ENCODE assay signal across 10 cellular contexts in the genomic region with DNA sequence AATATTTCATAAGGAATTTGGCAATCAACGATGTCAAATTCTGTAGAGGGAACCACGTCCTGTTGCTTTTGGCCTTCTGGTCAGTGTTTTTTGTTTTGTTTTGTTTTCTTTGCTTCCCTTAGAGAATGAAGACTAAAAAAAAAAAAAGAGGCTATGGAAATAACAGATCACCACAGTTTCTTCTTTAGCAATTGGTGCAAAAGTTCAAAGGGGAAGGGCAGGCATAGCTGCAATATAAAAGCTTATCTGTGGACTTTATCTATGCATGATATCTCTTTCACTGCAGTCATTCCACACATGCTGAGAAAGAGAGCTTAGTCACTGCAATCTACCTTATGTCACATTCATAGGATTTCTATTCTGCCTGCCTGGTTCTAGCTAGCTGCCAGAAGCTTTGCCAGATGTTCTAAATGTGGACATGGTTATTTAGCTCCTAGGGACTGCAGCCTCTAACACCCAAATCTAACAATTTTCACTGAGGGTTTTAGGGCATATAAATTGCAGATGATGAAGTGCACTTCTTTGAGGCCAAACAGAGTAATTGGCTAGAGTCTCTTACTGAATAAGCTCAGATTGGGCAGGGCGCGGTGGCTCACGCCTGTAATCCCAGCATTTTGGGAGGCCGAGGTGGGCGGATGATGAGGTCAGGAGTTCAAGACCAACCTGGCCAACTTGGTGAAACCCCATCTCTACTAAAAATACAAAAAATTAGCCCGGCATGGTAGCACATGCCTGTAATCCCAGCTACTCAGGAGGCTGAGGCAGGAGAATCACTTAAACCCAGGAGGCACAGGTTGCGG.
DNase-seq lines count a peak whose midpoint lies in the region; ATAC-seq lines count a peak whose summit lies in the region.
"Had no signal": no experiment of that assay in that cellular context is flagged by ENCODE, and none has a peak within 500 bp of the region (broad histone marks: within the 10 kb centered on the region; RNA-seq: fewer than 3 reads in every experiment).

No MANE protein-coding gene starts in this region.

- peaks cover 18% of the 10 kb centered on the region for H3K4me1 ChIP-seq in adipocyte (ENCODE audit: control insufficient read depth, insufficient read depth, low read length)
- H3K4me1 ChIP-seq in subcutaneous abdominal adipose tissue (ENCODE audit: control insufficient read depth in 5 of 5, insufficient read depth in 5 of 5, low read length in 5 of 5): peaks cover 0 to 15% (median 13%) of the 10 kb centered on the region in 5 donors

- H3K4me3 ChIP-seq in adipocyte (ENCODE audit: low read length): peak overlapping the region; percentile 18
- no peak overlapping the region for H3K4me3 ChIP-seq in subcutaneous abdominal adipose tissue (ENCODE audit: low read depth in 1 of 5, low read length in 5 of 5)

- peak; percentile 10 for DNase-seq in NCI-H1694 treated with DMSO at 0.1 percent for 48 hours (lab: John Stamatoyannopoulos, UW)
- no peak for DNase-seq in NCI-H1694 (lab: John Stamatoyannopoulos, UW)
- DNase-seq in adipocyte (ENCODE audit: low read depth): peak; percentile 65
- peak; percentile 44 for DNase-seq in left ventricle myocardium superior
- no peak for DNase-seq in iPS-NIHi11 (ENCODE audit: low spot score)
- no peak for DNase-seq in amygdala (lab: John Stamatoyannopoulos, UW)
- DNase-seq: cortex of kidney had no signal

- intact Hi-C loops in left ventricle myocardium superior (cut with micrococcal nuclease): no loop called here

- peak; percentile 92 for ATAC-seq in left ventricle myocardium superior
- ATAC-seq in GM19023 (IDR thresholded peaks at IDR 0.05; ENCODE audit: unreplicated experiment): no peak

- no peaks in the 10 kb centered on the region for H3K36me3 ChIP-seq in adipocyte (ENCODE audit: control insufficient read depth, insufficient read depth, low read length, severe bottlenecking)
- H3K36me3 ChIP-seq in subcutaneous abdominal adipose tissue (ENCODE audit: control insufficient read depth in 5 of 5, insufficient read depth in 5 of 5, low read length in 5 of 5): no peaks in the 10 kb centered on the region

- H3K27me3 ChIP-seq in adipocyte (replicated peaks; ENCODE audit: control insufficient read depth, insufficient read depth, low read length): no peaks in the 10 kb centered on the region
- H3K27me3 ChIP-seq in subcutaneous abdominal adipose tissue (ENCODE audit: control insufficient read depth in 5 of 5, insufficient read depth in 4 of 5, low read length in 5 of 5): no peaks in the 10 kb centered on the region

- H3K9me3 ChIP-seq in adipocyte (ENCODE audit: control insufficient read depth, low read length) (no peaks in the 10 kb centered on the region), subcutaneous abdominal adipose tissue (ENCODE audit: control insufficient read depth in 5 of 5, low read length in 5 of 5) (no peaks in the 10 kb centered on the region)

- H3K27ac ChIP-seq in subcutaneous abdominal adipose tissue (ENCODE audit: low read depth, low read length): peak overlapping the region; percentile 4
- H3K27ac ChIP-seq: 22Rv1 had no signal

- H3K9ac ChIP-seq in adipocyte (ENCODE audit: low read length): peak overlapping the region; percentile 35
- no peak overlapping the region for H3K9ac ChIP-seq in subcutaneous abdominal adipose tissue (ENCODE audit: low read length in 5 of 5)

Comparison
In these comparisons a context has a peak if more than half of its experiments do, and no peak if none do; other contexts are left out.
1. DNase-seq: peak in NCI-H1694 treated with DMSO at 0.1 percent for 48 hours (single experiment), adipocyte (single experiment) and left ventricle myocardium superior (single experiment); none in NCI-H1694 (single experiment), iPS-NIHi11 (single experiment) and amygdala (0 of 56).